ENCODE assay signal across 27 cellular contexts in the genomic region with DNA sequence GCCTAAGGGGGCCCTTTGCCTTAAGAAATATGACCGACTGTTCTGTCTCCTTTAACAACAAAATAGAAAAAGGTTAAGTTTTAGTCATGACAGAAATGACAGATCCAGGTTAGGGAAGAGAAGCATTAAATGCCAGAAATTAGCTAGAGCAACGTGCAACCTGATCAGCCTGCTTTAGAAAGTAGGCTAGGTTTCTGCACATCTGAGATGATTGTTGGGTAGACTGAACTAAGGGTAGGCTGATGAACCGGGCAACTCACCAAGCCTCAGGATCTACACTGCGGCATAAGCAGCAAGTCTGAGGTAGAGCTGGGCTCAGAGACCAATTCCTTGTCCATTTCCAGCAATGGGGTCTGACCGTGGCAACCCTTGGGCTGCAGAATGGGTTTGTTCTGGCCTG. TPM values are rescaled to one million over a fixed set of nuclear protein-coding genes. Genes with fewer than 3 reads are reported as not detected.
"Had no signal": no experiment of that assay in that cellular context is flagged by ENCODE, and none has a peak within 500 bp of the region (broad histone marks: within the 10 kb centered on the region; RNA-seq: fewer than 3 reads in every experiment).

No MANE protein-coding gene starts in this region.

- H3K9me3 ChIP-seq: MG63, SK-N-SH had no signal

- H3K27me3 ChIP-seq: MG63 had no signal

- H3K36me3 ChIP-seq: MG63 had no signal

- H3K4me2 ChIP-seq: SK-N-SH had no signal

- H3K9me2 ChIP-seq: SK-N-SH had no signal

- FAIRE-seq: HepG2 had no signal

- H3K4me3 ChIP-seq: MG63 had no signal

- ATAC-seq: HepG2, Panc1, PC-3 had no signal

- H3K27ac ChIP-seq: RWPE1 had no signal

- DNase-seq: IMR-90, Karpas-422, KG1, MG63, NCI-H1092, NCI-H1105 treated with DMSO at 0.1 percent for 48 hours, NCI-H1417 treated with DMSO at 0.1 percent for 48 hours, NCI-H146, NCI-H1694 treated with DMSO at 0.1 percent for 48 hours, NCI-H2029, NCI-H2081 treated with DMSO at 0.1 percent for 48 hours, NCI-H2171, NCI-H226, NCI-H446, NCI-H510A, NCI-H524 treated with DMSO at 0.1 percent for 48 hours, NCI-H69, NCI-H774, PC-3, SHP77, SK-N-SH had no signal

RNA-seq across cellular contexts. Expression of a gene that starts 37.7 kb away (rescaled TPM):
- total RNA-seq: HepG2, HT-29, IMR-90, OCI-LY7, PC-3, SK-MEL-5 had no signal
- polyA plus RNA-seq: IMR-90, SK-N-SH had no signal
